Comparison of ENCODE assay signal across 16 cellular contexts in genomic region chr22:46574438-46574992, GRCh38. TPM values are rescaled to one million over a fixed set of nuclear protein-coding genes. Genes with fewer than 3 reads are reported as not detected.
A peak's percentile ranks its signal among the peaks of the same experiment; 100 is the strongest.
DNase-seq lines count a peak whose midpoint lies in the region; ATAC-seq, FAIRE-seq and TF ChIP-seq lines count a peak whose summit lies in the region.
"Had no signal": no experiment of that assay in that cellular context is flagged by ENCODE, and none has a peak within 500 bp of the region (broad histone marks: within the 10 kb centered on the region; RNA-seq: fewer than 3 reads in every experiment).

No MANE protein-coding gene starts in this region.

- peaks cover 4% of the 10 kb centered on the region for H3K36me3 Mint-ChIP-seq in activated CD4-positive, alpha-beta T cell treated with anti-CD3 and anti-CD28 coated beads, Interleukin-2, amount 10 ng/mL, durations not matched to agents 7 days and 5 days (ENCODE audit: low read depth)
- H3K36me3 Mint-ChIP-seq in central memory CD8-positive, alpha-beta T cell (ENCODE audit: insufficient read depth), result peaks cover 9% of the 10 kb centered on the region
- peaks cover 19% of the 10 kb centered on the region for H3K36me3 Mint-ChIP-seq in stimulated activated effector memory CD8-positive, alpha-beta T cell treated with anti-CD3 and anti-CD28 coated beads, Interleukin-12 subunit alpha, Interleukin-12 subunit beta, amount 100 ng/mL, for 72 hours
- H3K36me3 Mint-ChIP-seq: natural killer cell had no signal

- peaks cover 4% of the 10 kb centered on the region; the same call in 1 of the 2 replicates for H4K20me1 ChIP-seq in Karpas-422 (ENCODE audit: insufficient read depth, low read depth, low read length)

- no peak overlapping the region for H3K27ac ChIP-seq in mesenchymal stem cell (ENCODE audit: low read length, poor library complexity, severe bottlenecking)
- H3K27ac ChIP-seq in Karpas-422 (ENCODE audit: low read length), result no peak overlapping the region

- H3K4me1 ChIP-seq in mesenchymal stem cell (ENCODE audit: control insufficient read depth, insufficient read depth, low read depth, low read length), result peaks cover 28% of the 10 kb centered on the region
- peaks cover 11% of the 10 kb centered on the region for H3K4me1 ChIP-seq in Karpas-422 (ENCODE audit: low read length)

- H3K4ac ChIP-seq in mesenchymal stem cell (ENCODE audit: low read depth in 1 of 2, low read length in 2 of 2), result no peak overlapping the region

- H2AFZ ChIP-seq in mesenchymal stem cell (ENCODE audit: low read depth, low read length) (no peak overlapping the region), Karpas-422 (ENCODE audit: low read length) (no peak overlapping the region)

- CTCF ChIA-PET in activated CD4-positive, alpha-beta T cell treated with anti-CD3 and anti-CD28 coated beads, Interleukin-2, amount 10 ng/mL, durations not matched to agents 7 days and 5 days (lab: Charles Lee), result interaction anchor here (1.9 kb wide), 1 partner anchor 11 kb away, joined by 13 read pairs; no protein-coding TSS in a partner anchor

- H2BK15ac ChIP-seq in mesenchymal stem cell (ENCODE audit: low read depth, poor library complexity, severe bottlenecking), result no peak overlapping the region

- peaks cover 34% of the 10 kb centered on the region for H3K4me1 Mint-ChIP-seq in activated CD4-positive, alpha-beta T cell treated with anti-CD3 and anti-CD28 coated beads, Interleukin-2, amount 10 ng/mL, durations not matched to agents 7 days and 5 days
- H3K4me1 Mint-ChIP-seq in central memory CD8-positive, alpha-beta T cell, result peaks cover 36% of the 10 kb centered on the region
- peaks cover 42% of the 10 kb centered on the region for H3K4me1 Mint-ChIP-seq in stimulated activated effector memory CD8-positive, alpha-beta T cell treated with anti-CD3 and anti-CD28 coated beads, Interleukin-12 subunit alpha, Interleukin-12 subunit beta, amount 100 ng/mL, for 72 hours

- H3K18ac ChIP-seq in mesenchymal stem cell (ENCODE audit: low read depth in 1 of 2, low read length in 2 of 2), result no peak overlapping the region

- H3K4me3 Mint-ChIP-seq in activated CD4-positive, alpha-beta T cell treated with anti-CD3 and anti-CD28 coated beads, Interleukin-2, amount 10 ng/mL, durations not matched to agents 7 days and 5 days, result no peak overlapping the region
- peak overlapping the region; percentile 80 for H3K4me3 Mint-ChIP-seq in central memory CD8-positive, alpha-beta T cell
- peak overlapping the region; percentile 65 for H3K4me3 Mint-ChIP-seq in stimulated activated effector memory CD8-positive, alpha-beta T cell treated with anti-CD3 and anti-CD28 coated beads, Interleukin-12 subunit alpha, Interleukin-12 subunit beta, amount 100 ng/mL, for 72 hours

- H3K79me2 ChIP-seq in Karpas-422 (ENCODE audit: low read length), result no peaks in the 10 kb centered on the region

- H4K8ac ChIP-seq in mesenchymal stem cell (ENCODE audit: low read length), result no peak overlapping the region

- H2BK12ac ChIP-seq in mesenchymal stem cell (ENCODE audit: low read length in 2 of 2), result no peak overlapping the region

- H3K4me2 ChIP-seq in mesenchymal stem cell (ENCODE audit: low read length, poor library complexity, severe bottlenecking), result no peak overlapping the region
- H3K4me2 ChIP-seq in Karpas-422 (ENCODE audit: low read depth, low read length, poor library complexity, severe bottlenecking), result no peak overlapping the region

- H2BK120ac ChIP-seq in mesenchymal stem cell (ENCODE audit: low read depth, low read length), result no peak overlapping the region

- no peaks in the 10 kb centered on the region for H3K36me3 ChIP-seq in mesenchymal stem cell (ENCODE audit: control insufficient read depth in 1 of 2, insufficient read depth in 2 of 2, low read depth in 1 of 2, low read length in 2 of 2)
- no peaks in the 10 kb centered on the region for H3K36me3 ChIP-seq in Karpas-422 (ENCODE audit: insufficient read depth, low read length)
- H3K36me3 ChIP-seq: gastrocnemius medialis, suprapubic skin had no signal

- DNase-seq in activated CD4-positive, alpha-beta T cell treated with anti-CD3 and anti-CD28 coated beads, Interleukin-2, amount 10 ng/mL, durations not matched to agents 7 days and 5 days, result no peak
- DNase-seq in activated CD4-positive, alpha-beta T cell treated with anti-CD3 and anti-CD28 coated beads, Interleukin-2, amount 50 U/mL, for 1 hour, result no peak
- no peak for DNase-seq in central memory CD8-positive, alpha-beta T cell (ENCODE audit: low spot score in 2 of 2)
- DNase-seq in mesenchymal stem cell, result no peak
- no peak for DNase-seq in stimulated activated effector memory CD8-positive, alpha-beta T cell treated with anti-CD3 and anti-CD28 coated beads, Interleukin-12 subunit alpha, Interleukin-12 subunit beta, amount 100 ng/mL, for 72 hours (ENCODE audit: low spot score in 2 of 2)
- no peak for DNase-seq in GM12892 (ENCODE audit: insufficient read length)
- no peak for DNase-seq in Karpas-422
- DNase-seq: effector CD8-positive, alpha-beta T cell; natural killer cell; NCI-H1092 treated with DMSO at 0.1 percent for 48 hours had no signal

- H3K9ac ChIP-seq in mesenchymal stem cell (ENCODE audit: low read length), result no peak overlapping the region
- no peak overlapping the region for H3K9ac ChIP-seq in Karpas-422 (ENCODE audit: low read length)

- POLR2A ChIA-PET in activated CD4-positive, alpha-beta T cell treated with anti-CD3 and anti-CD28 coated beads, Interleukin-2, amount 10 ng/mL, durations not matched to agents 7 days and 5 days (lab: Charles Lee), result no interaction called here

- peak overlapping the region; percentile 58 for H4K91ac ChIP-seq in mesenchymal stem cell (ENCODE audit: low read length)

- WGBS in mesenchymal stem cell, result 91% methylated on average over 15 of the region's 15 CpGs

- H3K9me3 ChIP-seq in mesenchymal stem cell (ENCODE audit: control insufficient read depth, low read length), result peaks cover 16% of the 10 kb centered on the region
- peaks cover 9% of the 10 kb centered on the region; the same call in 1 of the 2 replicates for H3K9me3 ChIP-seq in Karpas-422 (ENCODE audit: low read length)
- H3K9me3 ChIP-seq: suprapubic skin had no signal

- no peak for TF ChIP-seq POLR2A in GM12892 (IDR thresholded peaks at IDR 0.05; ENCODE audit: low read depth, low read length)

- H3K14ac ChIP-seq in mesenchymal stem cell (ENCODE audit: low read length in 2 of 2), result no peak overlapping the region

- FAIRE-seq in GM12892 (lab: Jason Lieb, UNC), result no peak
- FAIRE-seq: A204.1, islet of Langerhans had no signal

- no peak overlapping the region for H3K23ac ChIP-seq in mesenchymal stem cell (ENCODE audit: low read length in 2 of 2)

- H3K79me1 ChIP-seq in mesenchymal stem cell (replicated peaks; ENCODE audit: low read length, poor library complexity, severe bottlenecking), result peaks cover 8% of the 10 kb centered on the region

- no peak overlapping the region for H2AK5ac ChIP-seq in mesenchymal stem cell (ENCODE audit: low read length, severe bottlenecking)

- no peak overlapping the region for H2BK5ac ChIP-seq in mesenchymal stem cell (ENCODE audit: low read depth, low read length, poor library complexity, severe bottlenecking)

- H3K4me3 ChIP-seq in mesenchymal stem cell (ENCODE audit: insufficient read depth in 1 of 2, low read depth in 1 of 2, low read length in 2 of 2) (no peak overlapping the region), Karpas-422 (ENCODE audit: low read length) (no peak overlapping the region)
- H3K4me3 ChIP-seq: gastrocnemius medialis, suprapubic skin had no signal

- H3K9me2 ChIP-seq in Karpas-422 (replicated peaks; ENCODE audit: insufficient read depth, low read length), result no peaks in the 10 kb centered on the region

- no peaks in the 10 kb centered on the region for H3K27me3 Mint-ChIP-seq in activated CD4-positive, alpha-beta T cell treated with anti-CD3 and anti-CD28 coated beads, Interleukin-2, amount 10 ng/mL, durations not matched to agents 7 days and 5 days
- H3K27me3 Mint-ChIP-seq in central memory CD8-positive, alpha-beta T cell, result no peaks in the 10 kb centered on the region

- H3K27me3 ChIP-seq in mesenchymal stem cell (ENCODE audit: control insufficient read depth in 1 of 2, insufficient read depth in 1 of 2, low read length in 2 of 2), result peaks cover under 1 to 7% of the 10 kb centered on the region in 2 experiments
- H3K27me3 ChIP-seq in Karpas-422 (ENCODE audit: low read length), result no peaks in the 10 kb centered on the region
- H3K27me3 ChIP-seq: gastrocnemius medialis, suprapubic skin had no signal

- no peak for ATAC-seq in central memory CD8-positive, alpha-beta T cell (replicated peaks; ENCODE audit: extremely low read depth, poor library complexity, severe bottlenecking)
- ATAC-seq in stimulated activated effector memory CD8-positive, alpha-beta T cell treated with anti-CD3 and anti-CD28 coated beads, Interleukin-12 subunit alpha, Interleukin-12 subunit beta, amount 100 ng/mL, for 72 hours, result no peak
- ATAC-seq in GM21619 (IDR thresholded peaks at IDR 0.05; ENCODE audit: unreplicated experiment), result no peak
- ATAC-seq: activated CD4-positive, CD25-positive, alpha-beta regulatory T cell treated with anti-CD3 and anti-CD28 coated beads, Interleukin-2, amount 50 U/mL, for 24 hours; gastrocnemius medialis; natural killer cell had no signal

- peaks cover 20% of the 10 kb centered on the region for H3K9me3 Mint-ChIP-seq in activated CD4-positive, alpha-beta T cell treated with anti-CD3 and anti-CD28 coated beads, Interleukin-2, amount 10 ng/mL, durations not matched to agents 7 days and 5 days
- no peaks in the 10 kb centered on the region for H3K9me3 Mint-ChIP-seq in central memory CD8-positive, alpha-beta T cell
- peaks cover 9% of the 10 kb centered on the region for H3K9me3 Mint-ChIP-seq in stimulated activated effector memory CD8-positive, alpha-beta T cell treated with anti-CD3 and anti-CD28 coated beads, Interleukin-12 subunit alpha, Interleukin-12 subunit beta, amount 100 ng/mL, for 72 hours

- H3K27ac Mint-ChIP-seq in activated CD4-positive, alpha-beta T cell treated with anti-CD3 and anti-CD28 coated beads, Interleukin-2, amount 10 ng/mL, durations not matched to agents 7 days and 5 days, result peak overlapping the region; percentile 46
- H3K27ac Mint-ChIP-seq in central memory CD8-positive, alpha-beta T cell (ENCODE audit: low read depth), result peak overlapping the region; percentile 86
- H3K27ac Mint-ChIP-seq in stimulated activated effector memory CD8-positive, alpha-beta T cell treated with anti-CD3 and anti-CD28 coated beads, Interleukin-12 subunit alpha, Interleukin-12 subunit beta, amount 100 ng/mL, for 72 hours, result peak overlapping the region; percentile 50

RNA-seq across cellular contexts. Expression of gene CELSR1, which starts 37.1 kb away (rescaled TPM):
- under 1 TPM; 0.20 to 0.23 TPM for total RNA-seq in activated CD4-positive, alpha-beta T cell treated with anti-CD3 and anti-CD28 coated beads, Interleukin-2, amount 10 ng/mL, durations not matched to agents 7 days and 5 days
- 0.14 TPM for polyA plus RNA-seq in mesenchymal stem cell (2013, experiment 1 of 2)
- 0.11 TPM for polyA plus RNA-seq in mesenchymal stem cell (2013, experiment 2 of 2)
- polyA plus RNA-seq in GM12892 (2012; ENCODE audit: missing spikeins), result 0.11 TPM
- total RNA-seq in Karpas-422 (2014; rRNA removed; shearing (Covaris generic); ENCODE audit: low replicate concordance), result 0.11 and 0.51 TPM in 2 replicates

RNA-seq across cellular contexts. Expression of gene GRAMD4, which starts 45.7 kb away (rescaled TPM):
- 10 to 100 TPM; 40.8 to 43.2 TPM for total RNA-seq in activated CD4-positive, alpha-beta T cell treated with anti-CD3 and anti-CD28 coated beads, Interleukin-2, amount 10 ng/mL, durations not matched to agents 7 days and 5 days
- 5.1 TPM for polyA plus RNA-seq in mesenchymal stem cell (2013, experiment 1 of 2)
- polyA plus RNA-seq in mesenchymal stem cell (2013, experiment 2 of 2), result 5.0 TPM
- polyA plus RNA-seq in GM12892 (2012; ENCODE audit: missing spikeins), result 5.5 TPM
- 29.0 and 43.1 TPM in 2 replicates for total RNA-seq in Karpas-422 (2014; rRNA removed; shearing (Covaris generic); ENCODE audit: low replicate concordance)
